ENCODE assay signal across 9 cellular contexts in genomic region chr12:120265483-120266179, GRCh38. TPM values are rescaled to one million over a fixed set of nuclear protein-coding genes. Genes with fewer than 3 reads are reported as not detected.
DNase-seq lines count a peak whose midpoint lies in the region; ATAC-seq, FAIRE-seq and TF ChIP-seq lines count a peak whose summit lies in the region.
"Had no signal": no experiment of that assay in that cellular context is flagged by ENCODE, and none has a peak within 500 bp of the region (broad histone marks: within the 10 kb centered on the region; RNA-seq: fewer than 3 reads in every experiment).

PXN (minus strand) TSS chr12:120265730; CDS start chr12:120265629, 101 bp downstream.

- peak; percentile 55 to 77 for DNase-seq in AML-193 (lab: John Stamatoyannopoulos, UW)
- DNase-seq in GM19239 (ENCODE audit: insufficient read length, low spot score), result peak; percentile 88
- peak; percentile 72 for DNase-seq in NT2/D1 (ENCODE audit: low read depth, low spot score)
- DNase-seq in activated T-cell treated with anti-CD3 and anti-CD28 coated beads for 1 hour (ENCODE audit: low read depth), result peak; percentile 92
- DNase-seq in epidermal melanocyte (ENCODE audit: insufficient read length, low spot score), result peak; percentile 64
- peak; percentile 91 to 94 (median 92) for DNase-seq in mucosa of descending colon
- DNase-seq in stimulated activated CD8-positive, alpha-beta memory T cell treated with anti-CD3 and anti-CD28 coated beads, Interleukin-4, amount 100 ng/mL, for 24 hours (ENCODE audit: low read depth), result peak; percentile 82

- no peaks in the 10 kb centered on the region for H3K27me3 ChIP-seq in NT2/D1 (ENCODE audit: insufficient read depth, insufficient read length)

- FAIRE-seq in GM19239 (lab: Jason Lieb, UNC), result no peak
- FAIRE-seq: TTC549 had no signal

- peak within 1 kb of the TSS; percentile 97 for H3K9ac ChIP-seq in NT2/D1 (ENCODE audit: insufficient read length, low read depth)

- H3K36me3 ChIP-seq in NT2/D1 (ENCODE audit: insufficient read depth, insufficient read length, low read length), result peaks cover 34% of the 10 kb centered on the region
- no peaks in the 10 kb centered on the region for H3K36me3 ChIP-seq in mucosa of descending colon (ENCODE audit: low read depth)

- intact Hi-C loops in mucosa of descending colon (cut with DNase I, micrococcal nuclease), result loop anchor here (2.0 to 5.0 kb wide), 2 partner anchors 37 to 38 kb away; no protein-coding TSS in a partner anchor

- ATAC-seq in HG03571 (IDR thresholded peaks at IDR 0.05; ENCODE audit: unreplicated experiment) (peak; percentile 71), mucosa of descending colon (peak; percentile 94)

- no peaks in the 10 kb centered on the region for H3K9me3 ChIP-seq in NT2/D1 (ENCODE audit: insufficient read depth, low read length)
- H3K9me3 ChIP-seq in mucosa of descending colon, result no peaks in the 10 kb centered on the region

- peak within 1 kb of the TSS; percentile 87 for H3K4me3 ChIP-seq in NT2/D1 (ENCODE audit: insufficient read length, low read depth)
- peak within 1 kb of the TSS; percentile 50 for H3K4me3 ChIP-seq in mucosa of descending colon

- H3K4me1 ChIP-seq in NT2/D1 (ENCODE audit: insufficient read depth, insufficient read length) (peaks cover 27% of the 10 kb centered on the region), mucosa of descending colon (ENCODE audit: low read depth) (peaks cover 33% of the 10 kb centered on the region)

- peak; percentile 76 for TF ChIP-seq CTCF in mucosa of descending colon (IDR thresholded peaks at IDR 0.05)

RNA-seq across cellular contexts. Expression of gene PXN, which starts in this region (rescaled TPM):
- 100 to 1,000 TPM; 117 to 167 (median 146) TPM for total RNA-seq in mucosa of descending colon

Comparison
In these comparisons a context has a peak if more than half of its experiments do, and no peak if none do; other contexts are left out.
1. Peak in every context shown above with its lines: DNase-seq, ATAC-seq and H3K4me3 ChIP-seq.